In genomic region chr10:29669149-29669548, GRCh38 we compare ENCODE assay signal across 16 cellular contexts. TPM values are rescaled to one million over a fixed set of nuclear protein-coding genes. Genes with fewer than 3 reads are reported as not detected.
DNase-seq lines count a peak whose midpoint lies in the region; ATAC-seq and TF ChIP-seq lines count a peak whose summit lies in the region.
"Had no signal": no experiment of that assay in that cellular context is flagged by ENCODE, and none has a peak within 500 bp of the region (broad histone marks: within the 10 kb centered on the region; RNA-seq: fewer than 3 reads in every experiment).

No MANE protein-coding gene starts in this region.

- ATAC-seq in foreskin keratinocyte (peak; percentile 62), HG03432 (IDR thresholded peaks at IDR 0.05; ENCODE audit: unreplicated experiment) (no peak)

- TF ChIP-seq CTCF in foreskin keratinocyte (conservative IDR thresholded peaks at IDR 0.05), result peak; percentile 30
- TF ChIP-seq CTCF in A673 (conservative IDR thresholded peaks at IDR 0.05; ENCODE audit: low read depth, low read length), result no peak

- intact Hi-C loops in posterior vena cava (cut with DNase I), result loop anchor here in 1 of 2 donors (10.0 kb wide), 2 partner anchors 1226 to 1244 kb away; no protein-coding TSS in a partner anchor
- intact Hi-C loops in A673 (cut with micrococcal nuclease; ENCODE audit: unreplicated experiment), result no loop called here

- peaks cover 17% of the 10 kb centered on the region for H3K4me1 ChIP-seq in foreskin keratinocyte
- no peaks in the 10 kb centered on the region for H3K4me1 ChIP-seq in A673 (ENCODE audit: insufficient read depth, low read length, poor library complexity, severe bottlenecking)

- no peaks in the 10 kb centered on the region for H3K27me3 ChIP-seq in foreskin keratinocyte
- H3K27me3 ChIP-seq in A673 (replicated peaks; ENCODE audit: insufficient read depth, low read depth, low read length, poor library complexity), result no peaks in the 10 kb centered on the region

- no TSS peak for BruUV-seq in A673 (replicated peaks; lab: Mats Ljungman, UMichigan)

- H3K4me3 ChIP-seq in A673 (ENCODE audit: low read depth, low read length, poor library complexity, severe bottlenecking), result no peak overlapping the region

- DNase-seq in G401 (ENCODE audit: low spot score) (peak; percentile 9), astrocyte of the hippocampus (ENCODE audit: low read depth, low spot score) (peak; percentile 40), foreskin keratinocyte (peak in 1 of 2 donors; percentile 43), posterior vena cava (ENCODE audit: low spot score) (peak; percentile 86), A673 (ENCODE audit: low spot score) (no peak), amygdala (lab: John Stamatoyannopoulos, UW) (no peak)
- DNase-seq in activated effector memory CD4-positive, alpha-beta T cell treated with anti-CD3 and anti-CD28 coated beads, Interleukin-2, amount 50 U/mL, for 16 hours, result no peak
- DNase-seq: activated CD8-positive, alpha-beta memory T cell treated with anti-CD3 and anti-CD28 coated beads, Interleukin-2, amount 50 U/mL, for 4 hours; C1 segment of cervical spinal cord; endodermal cell; KG1; midbrain; NCI-H774; stimulated activated CD4-positive, alpha-beta T cell treated with anti-CD3 and anti-CD28 coated beads, Interleukin-4, amount 100 ng/mL, for 24 hours; stimulated activated naive CD4-positive, alpha-beta T cell had no signal

- CTCF ChIA-PET in A673 (lab: Charles Lee), result no interaction called here

- in situ Hi-C loops in G401 (cut with HindIII; ENCODE audit: low sequenced_read_pairs), result no loop called here

- no peaks in the 10 kb centered on the region for H3K9me3 ChIP-seq in A673 (ENCODE audit: low read depth, low read length, poor library complexity, severe bottlenecking)

- no peaks in the 10 kb centered on the region for H3K36me3 ChIP-seq in A673 (ENCODE audit: insufficient read depth, low read length, poor library complexity, severe bottlenecking)

- POLR2A ChIA-PET in A673 (lab: Charles Lee; ENCODE audit: low non-redundant PET), result no interaction called here

- peak overlapping the region; percentile 67 for H3K27ac ChIP-seq in foreskin keratinocyte
- H3K27ac ChIP-seq in A673 (ENCODE audit: low read depth, low read length, poor library complexity, severe bottlenecking), result no peak overlapping the region

RNA-seq across cellular contexts. Expression of gene SVIL, which starts 34.4 kb away (rescaled TPM):
- total RNA-seq in G401 (2014; rRNA removed; shearing (Covaris generic)), result 10.4 and 36.3 TPM in 2 replicates
- total RNA-seq in foreskin keratinocyte (26.9 and 27.1 TPM in 2 replicates), posterior vena cava (100 to 1,000 TPM; 300 to 417 TPM), A673 (2021) (28.0 and 31.9 TPM in 2 replicates)
- polyA plus RNA-seq in foreskin keratinocyte, result 4.8 and 4.9 TPM in 2 replicates

Comparison
In these comparisons a context has a peak if more than half of its experiments do, and no peak if none do; other contexts are left out.
1. DNase-seq: peak in G401 (single experiment), astrocyte of the hippocampus (single experiment) and posterior vena cava (single experiment); none in A673 (single experiment), amygdala (0 of 56) and activated effector memory CD4-positive, alpha-beta T cell treated with anti-CD3 and anti-CD28 coated beads, Interleukin-2, amount 50 U/mL, for 16 hours (single experiment).